Comparison of ENCODE assay signal across 8 cellular contexts in genomic region chr2:9003616-9004337, GRCh38. TPM values are rescaled to one million over a fixed set of nuclear protein-coding genes. Genes with fewer than 3 reads are reported as not detected.
DNase-seq lines count a peak whose midpoint lies in the region; ATAC-seq and TF ChIP-seq lines count a peak whose summit lies in the region.

MBOAT2 (minus strand) TSS chr2:9003684; CDS start chr2:9003614, 70 bp downstream.

- peak; percentile 94 for ATAC-seq in GM21529 (IDR thresholded peaks at IDR 0.05; ENCODE audit: unreplicated experiment)
- peak; percentile 88 to 92 (median 89) for ATAC-seq in natural killer cell
- ATAC-seq in stimulated activated naive B cell treated with anti-CD40 and anti-IgM and Interleukin-4, amounts not matched to agents 10 μg/mL and 1 μg/mL and 100 μg/mL, for 72 hours (replicated peaks) = peak; percentile 93 to 95

- peak within 1 kb of the TSS; percentile 46 for H3K27ac Mint-ChIP-seq in activated T-helper 2 cell treated with anti-CD3 and anti-CD28 coated beads, Interferon-gamma antibody, Interleukin-2, Interleukin-4, amounts not matched to agents 10 μg/mL and 5 μg/mL and 100 μg/mL, durations not matched to agents 14 hours and 24 hours and 36 hours
- H3K27ac Mint-ChIP-seq in natural killer cell = peak within 1 kb of the TSS; percentile 25 to 75
- peak within 1 kb of the TSS; percentile 75 for H3K27ac Mint-ChIP-seq in stimulated activated naive B cell treated with anti-CD40 and anti-IgM and Interleukin-4, amounts not matched to agents 10 μg/mL and 1 μg/mL and 100 μg/mL, for 72 hours

- peak within 1 kb of the TSS; percentile 66 for H3K4me3 ChIP-seq in Jurkat, Clone E6-1 (ENCODE audit: low read length)

- intact Hi-C loops in activated T-helper 2 cell treated with anti-CD3 and anti-CD28 coated beads, Interferon-gamma antibody, Interleukin-2, Interleukin-4, amounts not matched to agents 10 μg/mL and 5 μg/mL and 100 μg/mL, durations not matched to agents 14 hours and 24 hours and 36 hours (cut with micrococcal nuclease) = no loop called here
- intact Hi-C loops in natural killer cell (cut with micrococcal nuclease) = no loop called here

- no peaks in the 10 kb centered on the region for H3K9me3 Mint-ChIP-seq in activated T-helper 2 cell treated with anti-CD3 and anti-CD28 coated beads, Interferon-gamma antibody, Interleukin-2, Interleukin-4, amounts not matched to agents 10 μg/mL and 5 μg/mL and 100 μg/mL, durations not matched to agents 14 hours and 24 hours and 36 hours
- H3K9me3 Mint-ChIP-seq in natural killer cell = no peaks in the 10 kb centered on the region
- H3K9me3 Mint-ChIP-seq in stimulated activated naive B cell treated with anti-CD40 and anti-IgM and Interleukin-4, amounts not matched to agents 10 μg/mL and 1 μg/mL and 100 μg/mL, for 72 hours = no peaks in the 10 kb centered on the region

- H3K27me3 Mint-ChIP-seq in activated T-helper 2 cell treated with anti-CD3 and anti-CD28 coated beads, Interferon-gamma antibody, Interleukin-2, Interleukin-4, amounts not matched to agents 10 μg/mL and 5 μg/mL and 100 μg/mL, durations not matched to agents 14 hours and 24 hours and 36 hours (ENCODE audit: low read depth) = peaks cover 15% of the 10 kb centered on the region
- H3K27me3 Mint-ChIP-seq in natural killer cell (ENCODE audit: low read depth in 2 of 2) = peaks cover 0 to 6% of the 10 kb centered on the region in 2 donors
- H3K27me3 Mint-ChIP-seq in stimulated activated naive B cell treated with anti-CD40 and anti-IgM and Interleukin-4, amounts not matched to agents 10 μg/mL and 1 μg/mL and 100 μg/mL, for 72 hours = peaks cover 11 to 14% of the 10 kb centered on the region in 2 donors

- no peak for TF ChIP-seq CTCF in natural killer cell (IDR thresholded peaks at IDR 0.05)

- DNase-seq in DMS 273 treated with DMSO at 0.1 percent for 48 hours (lab: John Stamatoyannopoulos, UW) (peak; percentile 72), RKO (ENCODE audit: low spot score) (peak; percentile 87), fibroblast of peridontal ligament (ENCODE audit: extremely low read depth) (peak; percentile 85), natural killer cell (peak; percentile 72)
- peak; percentile 78 for DNase-seq in Jurkat, Clone E6-1 (ENCODE audit: low read depth, low spot score)
- DNase-seq in activated T-helper 2 cell treated with anti-CD3 and anti-CD28 coated beads, Interferon-gamma antibody, Interleukin-2, Interleukin-4, amounts not matched to agents 10 μg/mL and 5 μg/mL and 100 μg/mL, durations not matched to agents 14 hours and 24 hours and 36 hours (ENCODE audit: low spot score) = peak; percentile 76
- DNase-seq in stimulated activated naive B cell treated with anti-CD40 and anti-IgM and Interleukin-4, amounts not matched to agents 10 μg/mL and 1 μg/mL and 100 μg/mL, for 72 hours = peak; percentile 69

- peak within 1 kb of the TSS; percentile 73 for H3K4me3 Mint-ChIP-seq in activated T-helper 2 cell treated with anti-CD3 and anti-CD28 coated beads, Interferon-gamma antibody, Interleukin-2, Interleukin-4, amounts not matched to agents 10 μg/mL and 5 μg/mL and 100 μg/mL, durations not matched to agents 14 hours and 24 hours and 36 hours (ENCODE audit: low read depth)
- peak within 1 kb of the TSS; percentile 80 for H3K4me3 Mint-ChIP-seq in natural killer cell
- peak within 1 kb of the TSS; percentile 85 to 88 for H3K4me3 Mint-ChIP-seq in stimulated activated naive B cell treated with anti-CD40 and anti-IgM and Interleukin-4, amounts not matched to agents 10 μg/mL and 1 μg/mL and 100 μg/mL, for 72 hours

- H3K36me3 Mint-ChIP-seq in activated T-helper 2 cell treated with anti-CD3 and anti-CD28 coated beads, Interferon-gamma antibody, Interleukin-2, Interleukin-4, amounts not matched to agents 10 μg/mL and 5 μg/mL and 100 μg/mL, durations not matched to agents 14 hours and 24 hours and 36 hours (ENCODE audit: low read depth) = peaks cover 4% of the 10 kb centered on the region
- H3K36me3 Mint-ChIP-seq in natural killer cell = no peaks in the 10 kb centered on the region
- no peaks in the 10 kb centered on the region for H3K36me3 Mint-ChIP-seq in stimulated activated naive B cell treated with anti-CD40 and anti-IgM and Interleukin-4, amounts not matched to agents 10 μg/mL and 1 μg/mL and 100 μg/mL, for 72 hours

- peaks cover 14% of the 10 kb centered on the region for H3K4me1 Mint-ChIP-seq in activated T-helper 2 cell treated with anti-CD3 and anti-CD28 coated beads, Interferon-gamma antibody, Interleukin-2, Interleukin-4, amounts not matched to agents 10 μg/mL and 5 μg/mL and 100 μg/mL, durations not matched to agents 14 hours and 24 hours and 36 hours (ENCODE audit: low read depth)
- peaks cover 7 to 16% of the 10 kb centered on the region in 2 donors for H3K4me1 Mint-ChIP-seq in natural killer cell
- peaks cover 6 to 24% of the 10 kb centered on the region in 2 donors for H3K4me1 Mint-ChIP-seq in stimulated activated naive B cell treated with anti-CD40 and anti-IgM and Interleukin-4, amounts not matched to agents 10 μg/mL and 1 μg/mL and 100 μg/mL, for 72 hours

RNA-seq across cellular contexts. Expression of gene MBOAT2, which starts in this region (rescaled TPM):
- 21.9 TPM for polyA plus RNA-seq in Jurkat, Clone E6-1 (2012; ENCODE audit: insufficient read depth, insufficient read length)
- total RNA-seq in activated T-helper 2 cell treated with anti-CD3 and anti-CD28 coated beads, Interferon-gamma antibody, Interleukin-2, Interleukin-4, amounts not matched to agents 10 μg/mL and 5 μg/mL and 100 μg/mL, durations not matched to agents 14 hours and 24 hours and 36 hours = 4.5 and 6.0 TPM in 2 replicates
- total RNA-seq in natural killer cell = 10 to 100 TPM in 1 of 3 donors, 1 to 10 TPM in 2; 2.9 to 18.4 (median 4.2) TPM

Comparison
In these comparisons a context has a peak if more than half of its experiments do, and no peak if none do; other contexts are left out.
1. Peak in every context shown above with its lines: DNase-seq, ATAC-seq and H3K4me3 ChIP-seq.